Comparison of ENCODE assay signal across 1 cellular context in the genomic region with DNA sequence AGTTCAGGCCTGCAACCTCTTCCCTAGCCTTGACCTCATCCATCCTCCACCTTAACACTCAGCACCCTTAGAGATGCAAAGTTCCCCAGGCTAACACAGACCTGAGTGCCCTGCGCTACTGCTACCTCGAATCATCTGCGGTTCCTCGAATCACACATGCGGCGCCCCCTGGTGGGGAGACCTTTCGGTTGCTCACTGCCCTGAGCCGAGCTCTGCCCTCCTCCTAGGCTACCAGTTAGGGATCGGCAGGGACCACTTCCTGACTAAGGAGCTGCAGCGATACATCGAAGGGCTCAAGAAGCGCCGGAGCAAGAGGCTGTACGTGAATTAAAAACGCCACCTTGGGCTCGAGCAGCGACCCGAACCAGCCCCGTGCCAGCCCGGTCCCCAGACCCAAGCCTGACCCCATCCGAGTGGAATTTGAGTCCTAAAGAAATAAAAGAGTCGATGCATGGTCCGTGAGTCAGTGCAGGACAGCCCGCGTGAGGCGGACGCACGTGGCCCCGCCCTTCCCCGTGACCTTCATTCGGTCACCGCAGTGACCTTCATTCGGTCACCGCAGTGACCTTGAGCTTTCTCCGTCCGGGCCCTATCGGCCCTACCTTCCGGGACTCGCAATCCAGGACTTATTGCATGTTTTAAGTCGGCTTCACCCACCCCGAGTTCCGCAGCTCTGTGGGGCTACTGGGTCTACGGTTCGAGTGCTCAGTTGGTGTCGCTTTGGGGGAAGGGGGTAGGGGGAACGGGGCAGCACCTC.
TF ChIP-seq lines count a peak whose summit lies in the region.

No MANE protein-coding gene starts in this region.

TF ChIP-seq in GM12878, 131 proteins besides CTCF, POLR2A, EP300 and RAD21 (continued from another document and continues in another):
- TF ChIP-seq, protein P1, sequence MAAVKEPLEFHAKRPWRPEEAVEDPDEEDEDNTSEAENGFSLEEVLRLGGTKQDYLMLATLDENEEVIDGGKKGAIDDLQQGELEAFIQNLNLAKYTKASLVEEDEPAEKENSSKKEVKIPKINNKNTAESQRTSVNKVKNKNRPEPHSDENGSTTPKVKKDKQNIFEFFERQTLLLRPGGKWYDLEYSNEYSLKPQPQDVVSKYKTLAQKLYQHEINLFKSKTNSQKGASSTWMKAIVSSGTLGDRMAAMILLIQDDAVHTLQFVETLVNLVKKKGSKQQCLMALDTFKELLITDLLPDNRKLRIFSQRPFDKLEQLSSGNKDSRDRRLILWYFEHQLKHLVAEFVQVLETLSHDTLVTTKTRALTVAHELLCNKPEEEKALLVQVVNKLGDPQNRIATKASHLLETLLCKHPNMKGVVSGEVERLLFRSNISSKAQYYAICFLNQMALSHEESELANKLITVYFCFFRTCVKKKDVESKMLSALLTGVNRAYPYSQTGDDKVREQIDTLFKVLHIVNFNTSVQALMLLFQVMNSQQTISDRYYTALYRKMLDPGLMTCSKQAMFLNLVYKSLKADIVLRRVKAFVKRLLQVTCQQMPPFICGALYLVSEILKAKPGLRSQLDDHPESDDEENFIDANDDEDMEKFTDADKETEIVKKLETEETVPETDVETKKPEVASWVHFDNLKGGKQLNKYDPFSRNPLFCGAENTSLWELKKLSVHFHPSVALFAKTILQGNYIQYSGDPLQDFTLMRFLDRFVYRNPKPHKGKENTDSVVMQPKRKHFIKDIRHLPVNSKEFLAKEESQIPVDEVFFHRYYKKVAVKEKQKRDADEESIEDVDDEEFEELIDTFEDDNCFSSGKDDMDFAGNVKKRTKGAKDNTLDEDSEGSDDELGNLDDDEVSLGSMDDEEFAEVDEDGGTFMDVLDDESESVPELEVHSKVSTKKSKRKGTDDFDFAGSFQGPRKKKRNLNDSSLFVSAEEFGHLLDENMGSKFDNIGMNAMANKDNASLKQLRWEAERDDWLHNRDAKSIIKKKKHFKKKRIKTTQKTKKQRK (IDR thresholded peaks at IDR 0.05; ENCODE audit: low read depth, low read length): no peak
- peak; percentile 61; the same call in 1 of the 2 replicates for TF ChIP-seq MTA2 (IDR thresholded peaks at IDR 0.05; ENCODE audit: low read depth)
- no peak for TF ChIP-seq MTA3 (IDR thresholded peaks at IDR 0.05; ENCODE audit: borderline replicate concordance, low read length)
- TF ChIP-seq, protein P2, sequence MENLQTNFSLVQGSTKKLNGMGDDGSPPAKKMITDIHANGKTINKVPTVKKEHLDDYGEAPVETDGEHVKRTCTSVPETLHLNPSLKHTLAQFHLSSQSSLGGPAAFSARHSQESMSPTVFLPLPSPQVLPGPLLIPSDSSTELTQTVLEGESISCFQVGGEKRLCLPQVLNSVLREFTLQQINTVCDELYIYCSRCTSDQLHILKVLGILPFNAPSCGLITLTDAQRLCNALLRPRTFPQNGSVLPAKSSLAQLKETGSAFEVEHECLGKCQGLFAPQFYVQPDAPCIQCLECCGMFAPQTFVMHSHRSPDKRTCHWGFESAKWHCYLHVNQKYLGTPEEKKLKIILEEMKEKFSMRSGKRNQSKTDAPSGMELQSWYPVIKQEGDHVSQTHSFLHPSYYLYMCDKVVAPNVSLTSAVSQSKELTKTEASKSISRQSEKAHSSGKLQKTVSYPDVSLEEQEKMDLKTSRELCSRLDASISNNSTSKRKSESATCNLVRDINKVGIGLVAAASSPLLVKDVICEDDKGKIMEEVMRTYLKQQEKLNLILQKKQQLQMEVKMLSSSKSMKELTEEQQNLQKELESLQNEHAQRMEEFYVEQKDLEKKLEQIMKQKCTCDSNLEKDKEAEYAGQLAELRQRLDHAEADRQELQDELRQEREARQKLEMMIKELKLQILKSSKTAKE (IDR thresholded peaks at IDR 0.05; ENCODE audit: low read depth, poor library complexity, severe bottlenecking): peak; percentile 58
- no peak for TF ChIP-seq GABPA (IDR thresholded peaks at IDR 0.05; ENCODE audit: low read depth)
- TF ChIP-seq, protein P3, sequence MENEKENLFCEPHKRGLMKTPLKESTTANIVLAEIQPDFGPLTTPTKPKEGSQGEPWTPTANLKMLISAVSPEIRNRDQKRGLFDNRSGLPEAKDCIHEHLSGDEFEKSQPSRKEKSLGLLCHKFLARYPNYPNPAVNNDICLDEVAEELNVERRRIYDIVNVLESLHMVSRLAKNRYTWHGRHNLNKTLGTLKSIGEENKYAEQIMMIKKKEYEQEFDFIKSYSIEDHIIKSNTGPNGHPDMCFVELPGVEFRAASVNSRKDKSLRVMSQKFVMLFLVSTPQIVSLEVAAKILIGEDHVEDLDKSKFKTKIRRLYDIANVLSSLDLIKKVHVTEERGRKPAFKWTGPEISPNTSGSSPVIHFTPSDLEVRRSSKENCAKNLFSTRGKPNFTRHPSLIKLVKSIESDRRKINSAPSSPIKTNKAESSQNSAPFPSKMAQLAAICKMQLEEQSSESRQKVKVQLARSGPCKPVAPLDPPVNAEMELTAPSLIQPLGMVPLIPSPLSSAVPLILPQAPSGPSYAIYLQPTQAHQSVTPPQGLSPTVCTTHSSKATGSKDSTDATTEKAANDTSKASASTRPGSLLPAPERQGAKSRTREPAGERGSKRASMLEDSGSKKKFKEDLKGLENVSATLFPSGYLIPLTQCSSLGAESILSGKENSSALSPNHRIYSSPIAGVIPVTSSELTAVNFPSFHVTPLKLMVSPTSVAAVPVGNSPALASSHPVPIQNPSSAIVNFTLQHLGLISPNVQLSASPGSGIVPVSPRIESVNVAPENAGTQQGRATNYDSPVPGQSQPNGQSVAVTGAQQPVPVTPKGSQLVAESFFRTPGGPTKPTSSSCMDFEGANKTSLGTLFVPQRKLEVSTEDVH (IDR thresholded peaks at IDR 0.05; ENCODE audit: low read depth, partially characterized antibody): no peak
- no peak for TF ChIP-seq SP1 (IDR thresholded peaks at IDR 0.05; ENCODE audit: low read depth, low read length)
- no peak for TF ChIP-seq SREBF1 (IDR thresholded peaks at IDR 0.05; ENCODE audit: low read length)
- TF ChIP-seq, protein P4, sequence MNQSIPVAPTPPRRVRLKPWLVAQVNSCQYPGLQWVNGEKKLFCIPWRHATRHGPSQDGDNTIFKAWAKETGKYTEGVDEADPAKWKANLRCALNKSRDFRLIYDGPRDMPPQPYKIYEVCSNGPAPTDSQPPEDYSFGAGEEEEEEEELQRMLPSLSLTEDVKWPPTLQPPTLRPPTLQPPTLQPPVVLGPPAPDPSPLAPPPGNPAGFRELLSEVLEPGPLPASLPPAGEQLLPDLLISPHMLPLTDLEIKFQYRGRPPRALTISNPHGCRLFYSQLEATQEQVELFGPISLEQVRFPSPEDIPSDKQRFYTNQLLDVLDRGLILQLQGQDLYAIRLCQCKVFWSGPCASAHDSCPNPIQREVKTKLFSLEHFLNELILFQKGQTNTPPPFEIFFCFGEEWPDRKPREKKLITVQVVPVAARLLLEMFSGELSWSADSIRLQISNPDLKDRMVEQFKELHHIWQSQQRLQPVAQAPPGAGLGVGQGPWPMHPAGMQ (IDR thresholded peaks at IDR 0.05; ENCODE audit: borderline replicate concordance): no peak
- TF ChIP-seq POLR2AphosphoS5 (IDR thresholded peaks at IDR 0.05; ENCODE audit: low read length): peak; percentile 55; the same call in 1 of the 2 replicates
- TF ChIP-seq GATAD2B (conservative IDR thresholded peaks at IDR 0.05; ENCODE audit: low read depth): peak; percentile 62
- no peak for TF ChIP-seq ZBED1 (IDR thresholded peaks at IDR 0.05; ENCODE audit: borderline replicate concordance)
- no peak for TF ChIP-seq HDAC6 (IDR thresholded peaks at IDR 0.05; ENCODE audit: unreplicated experiment)
- peak; percentile 59 to 70; a peak in 3 of 4 replicates for TF ChIP-seq IKZF2 (IDR thresholded peaks at IDR 0.05)
- no peak for TF ChIP-seq SIX5 (IDR thresholded peaks at IDR 0.05; ENCODE audit: low read depth, low read length, severe bottlenecking)
- TF ChIP-seq TAF1 (IDR thresholded peaks at IDR 0.05; ENCODE audit: borderline replicate concordance, low read depth, low read length): no peak
- TF ChIP-seq, protein P5, sequence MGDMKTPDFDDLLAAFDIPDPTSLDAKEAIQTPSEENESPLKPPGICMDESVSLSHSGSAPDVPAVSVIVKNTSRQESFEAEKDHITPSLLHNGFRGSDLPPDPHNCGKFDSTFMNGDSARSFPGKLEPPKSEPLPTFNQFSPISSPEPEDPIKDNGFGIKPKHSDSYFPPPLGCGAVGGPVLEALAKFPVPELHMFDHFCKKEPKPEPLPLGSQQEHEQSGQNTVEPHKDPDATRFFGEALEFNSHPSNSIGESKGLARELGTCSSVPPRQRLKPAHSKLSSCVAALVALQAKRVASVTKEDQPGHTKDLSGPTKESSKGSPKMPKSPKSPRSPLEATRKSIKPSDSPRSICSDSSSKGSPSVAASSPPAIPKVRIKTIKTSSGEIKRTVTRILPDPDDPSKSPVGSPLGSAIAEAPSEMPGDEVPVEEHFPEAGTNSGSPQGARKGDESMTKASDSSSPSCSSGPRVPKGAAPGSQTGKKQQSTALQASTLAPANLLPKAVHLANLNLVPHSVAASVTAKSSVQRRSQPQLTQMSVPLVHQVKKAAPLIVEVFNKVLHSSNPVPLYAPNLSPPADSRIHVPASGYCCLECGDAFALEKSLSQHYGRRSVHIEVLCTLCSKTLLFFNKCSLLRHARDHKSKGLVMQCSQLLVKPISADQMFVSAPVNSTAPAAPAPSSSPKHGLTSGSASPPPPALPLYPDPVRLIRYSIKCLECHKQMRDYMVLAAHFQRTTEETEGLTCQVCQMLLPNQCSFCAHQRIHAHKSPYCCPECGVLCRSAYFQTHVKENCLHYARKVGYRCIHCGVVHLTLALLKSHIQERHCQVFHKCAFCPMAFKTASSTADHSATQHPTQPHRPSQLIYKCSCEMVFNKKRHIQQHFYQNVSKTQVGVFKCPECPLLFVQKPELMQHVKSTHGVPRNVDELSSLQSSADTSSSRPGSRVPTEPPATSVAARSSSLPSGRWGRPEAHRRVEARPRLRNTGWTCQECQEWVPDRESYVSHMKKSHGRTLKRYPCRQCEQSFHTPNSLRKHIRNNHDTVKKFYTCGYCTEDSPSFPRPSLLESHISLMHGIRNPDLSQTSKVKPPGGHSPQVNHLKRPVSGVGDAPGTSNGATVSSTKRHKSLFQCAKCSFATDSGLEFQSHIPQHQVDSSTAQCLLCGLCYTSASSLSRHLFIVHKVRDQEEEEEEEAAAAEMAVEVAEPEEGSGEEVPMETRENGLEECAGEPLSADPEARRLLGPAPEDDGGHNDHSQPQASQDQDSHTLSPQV (IDR thresholded peaks at IDR 0.05): no peak
- TF ChIP-seq ZNF384 (IDR thresholded peaks at IDR 0.05; ENCODE audit: borderline replicate concordance, low read depth, low read length): no peak
- no peak for TF ChIP-seq ZZZ3 (IDR thresholded peaks at IDR 0.05; ENCODE audit: control insufficient read depth, insufficient read length, low read depth)
- TF ChIP-seq SUZ12 (IDR thresholded peaks at IDR 0.05; ENCODE audit: unreplicated experiment): no peak
- TF ChIP-seq, protein P6, sequence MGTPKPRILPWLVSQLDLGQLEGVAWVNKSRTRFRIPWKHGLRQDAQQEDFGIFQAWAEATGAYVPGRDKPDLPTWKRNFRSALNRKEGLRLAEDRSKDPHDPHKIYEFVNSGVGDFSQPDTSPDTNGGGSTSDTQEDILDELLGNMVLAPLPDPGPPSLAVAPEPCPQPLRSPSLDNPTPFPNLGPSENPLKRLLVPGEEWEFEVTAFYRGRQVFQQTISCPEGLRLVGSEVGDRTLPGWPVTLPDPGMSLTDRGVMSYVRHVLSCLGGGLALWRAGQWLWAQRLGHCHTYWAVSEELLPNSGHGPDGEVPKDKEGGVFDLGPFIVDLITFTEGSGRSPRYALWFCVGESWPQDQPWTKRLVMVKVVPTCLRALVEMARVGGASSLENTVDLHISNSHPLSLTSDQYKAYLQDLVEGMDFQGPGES (IDR thresholded peaks at IDR 0.05): no peak; the same call in 1 of the 2 replicates
- no peak for TF ChIP-seq SUPT20H (IDR thresholded peaks at IDR 0.05; ENCODE audit: borderline replicate concordance, control insufficient read depth, low read depth, low read length)
- TF ChIP-seq, protein P7, sequence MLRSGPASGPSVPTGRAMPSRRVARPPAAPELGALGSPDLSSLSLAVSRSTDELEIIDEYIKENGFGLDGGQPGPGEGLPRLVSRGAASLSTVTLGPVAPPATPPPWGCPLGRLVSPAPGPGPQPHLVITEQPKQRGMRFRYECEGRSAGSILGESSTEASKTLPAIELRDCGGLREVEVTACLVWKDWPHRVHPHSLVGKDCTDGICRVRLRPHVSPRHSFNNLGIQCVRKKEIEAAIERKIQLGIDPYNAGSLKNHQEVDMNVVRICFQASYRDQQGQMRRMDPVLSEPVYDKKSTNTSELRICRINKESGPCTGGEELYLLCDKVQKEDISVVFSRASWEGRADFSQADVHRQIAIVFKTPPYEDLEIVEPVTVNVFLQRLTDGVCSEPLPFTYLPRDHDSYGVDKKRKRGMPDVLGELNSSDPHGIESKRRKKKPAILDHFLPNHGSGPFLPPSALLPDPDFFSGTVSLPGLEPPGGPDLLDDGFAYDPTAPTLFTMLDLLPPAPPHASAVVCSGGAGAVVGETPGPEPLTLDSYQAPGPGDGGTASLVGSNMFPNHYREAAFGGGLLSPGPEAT (IDR thresholded peaks at IDR 0.05; ENCODE audit: low read depth): peak; percentile 44; the same call in 1 of the 2 replicates
- no peak for TF ChIP-seq RELA (IDR thresholded peaks at IDR 0.05; ENCODE audit: borderline replicate concordance, partially characterized antibody)
- TF ChIP-seq, protein P8, sequence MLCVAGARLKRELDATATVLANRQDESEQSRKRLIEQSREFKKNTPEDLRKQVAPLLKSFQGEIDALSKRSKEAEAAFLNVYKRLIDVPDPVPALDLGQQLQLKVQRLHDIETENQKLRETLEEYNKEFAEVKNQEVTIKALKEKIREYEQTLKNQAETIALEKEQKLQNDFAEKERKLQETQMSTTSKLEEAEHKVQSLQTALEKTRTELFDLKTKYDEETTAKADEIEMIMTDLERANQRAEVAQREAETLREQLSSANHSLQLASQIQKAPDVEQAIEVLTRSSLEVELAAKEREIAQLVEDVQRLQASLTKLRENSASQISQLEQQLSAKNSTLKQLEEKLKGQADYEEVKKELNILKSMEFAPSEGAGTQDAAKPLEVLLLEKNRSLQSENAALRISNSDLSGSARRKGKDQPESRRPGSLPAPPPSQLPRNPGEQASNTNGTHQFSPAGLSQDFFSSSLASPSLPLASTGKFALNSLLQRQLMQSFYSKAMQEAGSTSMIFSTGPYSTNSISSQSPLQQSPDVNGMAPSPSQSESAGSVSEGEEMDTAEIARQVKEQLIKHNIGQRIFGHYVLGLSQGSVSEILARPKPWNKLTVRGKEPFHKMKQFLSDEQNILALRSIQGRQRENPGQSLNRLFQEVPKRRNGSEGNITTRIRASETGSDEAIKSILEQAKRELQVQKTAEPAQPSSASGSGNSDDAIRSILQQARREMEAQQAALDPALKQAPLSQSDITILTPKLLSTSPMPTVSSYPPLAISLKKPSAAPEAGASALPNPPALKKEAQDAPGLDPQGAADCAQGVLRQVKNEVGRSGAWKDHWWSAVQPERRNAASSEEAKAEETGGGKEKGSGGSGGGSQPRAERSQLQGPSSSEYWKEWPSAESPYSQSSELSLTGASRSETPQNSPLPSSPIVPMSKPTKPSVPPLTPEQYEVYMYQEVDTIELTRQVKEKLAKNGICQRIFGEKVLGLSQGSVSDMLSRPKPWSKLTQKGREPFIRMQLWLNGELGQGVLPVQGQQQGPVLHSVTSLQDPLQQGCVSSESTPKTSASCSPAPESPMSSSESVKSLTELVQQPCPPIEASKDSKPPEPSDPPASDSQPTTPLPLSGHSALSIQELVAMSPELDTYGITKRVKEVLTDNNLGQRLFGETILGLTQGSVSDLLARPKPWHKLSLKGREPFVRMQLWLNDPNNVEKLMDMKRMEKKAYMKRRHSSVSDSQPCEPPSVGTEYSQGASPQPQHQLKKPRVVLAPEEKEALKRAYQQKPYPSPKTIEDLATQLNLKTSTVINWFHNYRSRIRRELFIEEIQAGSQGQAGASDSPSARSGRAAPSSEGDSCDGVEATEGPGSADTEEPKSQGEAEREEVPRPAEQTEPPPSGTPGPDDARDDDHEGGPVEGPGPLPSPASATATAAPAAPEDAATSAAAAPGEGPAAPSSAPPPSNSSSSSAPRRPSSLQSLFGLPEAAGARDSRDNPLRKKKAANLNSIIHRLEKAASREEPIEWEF (IDR thresholded peaks at IDR 0.05; ENCODE audit: insufficient replicate concordance, low read depth, low read length): no peak
- TF ChIP-seq IRF4 (IDR thresholded peaks at IDR 0.05; ENCODE audit: low read depth, low read length): no peak
